In genomic region chr13:24664726-24665409, GRCh38 we compare ENCODE assay signal across 20 cellular contexts. TPM values are rescaled to one million over a fixed set of nuclear protein-coding genes. Genes with fewer than 3 reads are reported as not detected.
DNase-seq lines count a peak whose midpoint lies in the region; FAIRE-seq and TF ChIP-seq lines count a peak whose summit lies in the region.
"Had no signal": no experiment of that assay in that cellular context is flagged by ENCODE, and none has a peak within 500 bp of the region (broad histone marks: within the 10 kb centered on the region; RNA-seq: fewer than 3 reads in every experiment).

No MANE protein-coding gene starts in this region.

- H2BK120ac ChIP-seq in trophoblast cell (ENCODE audit: insufficient read depth, low read length, poor library complexity): no peak overlapping the region

- H2BK5ac ChIP-seq in trophoblast cell (ENCODE audit: low read depth, low read length, poor library complexity): no peak overlapping the region

- H3K4me1 ChIP-seq in mammary epithelial cell (ENCODE audit: insufficient read depth, low read length) (peaks cover 40% of the 10 kb centered on the region), trophoblast cell (ENCODE audit: control insufficient read depth in 1 of 2, insufficient read depth in 2 of 2, low read length in 2 of 2) (peaks cover 13 to 18% of the 10 kb centered on the region in 2 experiments), tibial nerve (no peaks in the 10 kb centered on the region), sigmoid colon (no peaks in the 10 kb centered on the region)
- H3K4me1 ChIP-seq: BLaER1 had no signal

- TF ChIP-seq CTCF in mammary epithelial cell (conservative IDR thresholded peaks at IDR 0.05 in 1 of 2, IDR thresholded peaks at IDR 0.05 in 1 of 2; ENCODE audit: extremely low read depth in 1 of 2, insufficient read depth in 1 of 2, low read depth in 1 of 2, low read length in 2 of 2) (no peak), tibial nerve (IDR thresholded peaks at IDR 0.05) (no peak), sigmoid colon (IDR thresholded peaks at IDR 0.05) (no peak)

- CTCF ChIA-PET in mammary epithelial cell (lab: Charles Lee; ENCODE audit: low non-redundant PET): no interaction called here

- H3K36me3 ChIP-seq in mammary epithelial cell (ENCODE audit: insufficient read depth, low read length) (no peaks in the 10 kb centered on the region), trophoblast cell (ENCODE audit: control insufficient read depth in 1 of 2, insufficient read depth in 2 of 2, low read length in 2 of 2) (no peaks in the 10 kb centered on the region), tibial nerve (no peaks in the 10 kb centered on the region), sigmoid colon (no peaks in the 10 kb centered on the region)
- H3K36me3 ChIP-seq: BLaER1, ovary, thoracic aorta had no signal

- no peak for TF ChIP-seq EP300 in tibial nerve (IDR thresholded peaks at IDR 0.05)
- TF ChIP-seq EP300 in sigmoid colon (IDR thresholded peaks at IDR 0.05): no peak

- H2BK12ac ChIP-seq in trophoblast cell (ENCODE audit: low read length): no peak overlapping the region

- H3K27me3 ChIP-seq in mammary epithelial cell (ENCODE audit: insufficient read depth, low read length) (no peaks in the 10 kb centered on the region), trophoblast cell (ENCODE audit: insufficient read depth, low read length) (no peaks in the 10 kb centered on the region), tibial nerve (no peaks in the 10 kb centered on the region), sigmoid colon (no peaks in the 10 kb centered on the region)
- H3K27me3 ChIP-seq: BLaER1, ovary had no signal

- no peak overlapping the region for H3K4ac ChIP-seq in trophoblast cell (ENCODE audit: low read depth, low read length)

- H3K4me3 ChIP-seq in mammary epithelial cell (replicated peaks in 1 of 3; ENCODE audit: insufficient read depth in 1 of 3, low read depth in 2 of 3, low read length in 3 of 3) (no peak overlapping the region), trophoblast cell (ENCODE audit: low read depth, low read length) (no peak overlapping the region), tibial nerve (no peak overlapping the region), sigmoid colon (no peak overlapping the region)
- H3K4me3 ChIP-seq: BLaER1, GM23338, ovary, thoracic aorta had no signal

- 13% methylated on average over 5 of the region's 5 CpGs for WGBS in mammary epithelial cell (ENCODE audit: low coverage, missing lambda C conversion rate)
- no CpG with 5 or more reads among the region's 5 CpGs for WGBS in trophoblast cell (ENCODE audit: extremely low coverage, insufficient coverage, insufficient read length)
- WGBS in tibial nerve, 2 donors: 88 to 90% methylated on average over 5 of the region's 5 CpGs
- WGBS in sigmoid colon, 2 donors: 71 to 93% methylated on average over 5 of the region's 5 CpGs

- peak overlapping the region; percentile 80 for H3K9ac ChIP-seq in mammary epithelial cell (ENCODE audit: insufficient read depth, low read length)
- H3K9ac ChIP-seq in trophoblast cell (ENCODE audit: low read length): no peak overlapping the region
- H3K9ac ChIP-seq: BLaER1 had no signal

- FAIRE-seq in GM12892 (lab: Jason Lieb, UNC) (peak; percentile 72), H54 (lab: Jason Lieb, UNC) (no peak)

- H2AFZ ChIP-seq in mammary epithelial cell (ENCODE audit: low read depth, low read length) (peak overlapping the region; percentile 23), trophoblast cell (ENCODE audit: insufficient read depth, low read length, poor library complexity) (no peak overlapping the region)
- H2AFZ ChIP-seq: GM23338 had no signal

- no peaks in the 10 kb centered on the region for H4K20me1 ChIP-seq in mammary epithelial cell (ENCODE audit: insufficient read depth, low read length)
- H4K20me1 ChIP-seq: BLaER1 had no signal

- dilution Hi-C loops in mammary epithelial cell (cut with HindIII; ENCODE audit: low sequenced_read_pairs): no loop called here

- H2AK5ac ChIP-seq in trophoblast cell (ENCODE audit: low read length): no peak overlapping the region

- TF ChIP-seq POLR2A in GM12892 (IDR thresholded peaks at IDR 0.05; ENCODE audit: low read depth, low read length) (no peak), H54 (IDR thresholded peaks at IDR 0.05; ENCODE audit: low read depth, low read length) (no peak), tibial nerve (IDR thresholded peaks at IDR 0.05) (no peak), sigmoid colon (IDR thresholded peaks at IDR 0.05) (no peak)

- DNase-seq in GM12892 (ENCODE audit: insufficient read length): no peak
- DNase-seq in NCI-H226: peak; percentile 74
- DNase-seq in mammary epithelial cell: peak; percentile 92
- DNase-seq in trophoblast cell: peak; percentile 90 to 97
- no peak for DNase-seq in H54 (ENCODE audit: insufficient read length, low spot score)
- no peak for DNase-seq in tibial nerve (ENCODE audit: low spot score in 2 of 2)
- no peak for DNase-seq in sigmoid colon
- no peak for DNase-seq in T1000 (lab: John Stamatoyannopoulos, UW)
- DNase-seq: activated CD4-positive, alpha-beta memory T cell treated with anti-CD3 and anti-CD28 coated beads for 36 hours; activated naive CD8-positive, alpha-beta T cell treated with anti-CD3 and anti-CD28 coated beads, Interleukin-2, amount 10 ng/mL, durations not matched to agents 7 days and 5 days; central memory CD4-positive, alpha-beta T cell; effector memory CD4-positive, alpha-beta T cell; NCI-H1436; ovary; RPMI8226 had no signal

- intact Hi-C loops in mammary epithelial cell (cut with micrococcal nuclease) (loop anchor here (5.0 kb wide), 1 partner anchor 163 kb away; no protein-coding TSS in a partner anchor), sigmoid colon (cut with DNase I) (no loop called here)

- H3K4me2 ChIP-seq in mammary epithelial cell (ENCODE audit: insufficient read depth, low read depth, low read length): peak overlapping the region; percentile 72
- H3K4me2 ChIP-seq in trophoblast cell (ENCODE audit: low read length): peak overlapping the region; percentile 3
- H3K4me2 ChIP-seq: BLaER1, GM23338 had no signal

- H3K9me3 ChIP-seq in mammary epithelial cell (replicated peaks; ENCODE audit: insufficient read depth, low read length) (no peaks in the 10 kb centered on the region), trophoblast cell (ENCODE audit: insufficient read depth, low read depth, low read length) (no peaks in the 10 kb centered on the region), tibial nerve (no peaks in the 10 kb centered on the region), sigmoid colon (no peaks in the 10 kb centered on the region)
- H3K9me3 ChIP-seq: BLaER1, ovary, thoracic aorta had no signal

- H4K8ac ChIP-seq in trophoblast cell (ENCODE audit: low read depth, low read length): no peak overlapping the region

- H3K18ac ChIP-seq in trophoblast cell (ENCODE audit: low read length): no peak overlapping the region

- no peak overlapping the region for H3K23ac ChIP-seq in trophoblast cell (ENCODE audit: low read length)

- TSS peak; percentile 55 for BruUV-seq in mammary epithelial cell (replicated peaks; lab: Mats Ljungman, UMichigan)

- no peaks in the 10 kb centered on the region for H3K79me1 ChIP-seq in trophoblast cell (ENCODE audit: low read length)

- H4K12ac ChIP-seq in trophoblast cell (ENCODE audit: low read depth, low read length): no peak overlapping the region

- in situ Hi-C loops in mammary epithelial cell (cut with MboI; ENCODE audit: low sequenced_read_pairs in 2 of 2): no loop called here

- H4K91ac ChIP-seq in trophoblast cell (ENCODE audit: low read depth, low read length): no peak overlapping the region

- no peak overlapping the region for H3K14ac ChIP-seq in trophoblast cell (ENCODE audit: low read length)

- H3K27ac ChIP-seq in mammary epithelial cell (ENCODE audit: insufficient read depth, low read depth, low read length) (peak overlapping the region; percentile 97), trophoblast cell (ENCODE audit: low read depth, low read length) (no peak overlapping the region), tibial nerve (no peak overlapping the region), sigmoid colon (no peak overlapping the region)
- H3K27ac ChIP-seq: BLaER1, ovary, thoracic aorta had no signal

- H3K79me2 ChIP-seq in mammary epithelial cell (ENCODE audit: insufficient read depth, low read length) (no peaks in the 10 kb centered on the region), trophoblast cell (ENCODE audit: control insufficient read depth, insufficient read depth, low read length, poor library complexity) (no peaks in the 10 kb centered on the region)

RNA-seq across cellular contexts. Expression of gene ATP12A, which starts 15.3 kb away (rescaled TPM):
- not detected for polyA plus RNA-seq in GM12892 (2012; ENCODE audit: missing spikeins)
- total RNA-seq in mammary epithelial cell: under 1 TPM; 0.17 to 0.68 TPM
- polyA plus RNA-seq in mammary epithelial cell: 5.2 TPM
- 4.5 TPM for polyA minus RNA-seq in mammary epithelial cell
- 3.2 and 4.4 TPM in 2 replicates for polyA plus RNA-seq in trophoblast cell (2013)
- total RNA-seq in tibial nerve: not detected
- not detected for total RNA-seq in sigmoid colon
- not detected for polyA plus RNA-seq in sigmoid colon
- total RNA-seq: activated naive CD8-positive, alpha-beta T cell treated with anti-CD3 and anti-CD28 coated beads, Interleukin-2, amount 10 ng/mL, durations not matched to agents 7 days and 5 days; left lobe of liver; LHCN-M2 had no signal
- polyA plus RNA-seq: ovary had no signal

Comparison
In these comparisons a context has a peak if more than half of its experiments do, and no peak if none do; other contexts are left out.
1. DNase-seq: peak in NCI-H226 (single experiment), mammary epithelial cell (single experiment) and trophoblast cell (2 of 2); none in GM12892 (single experiment), H54 (single experiment), tibial nerve (0 of 2), sigmoid colon (single experiment) and T1000 (single experiment).